17 cellular contexts compared by ENCODE assay signal in genomic region chr9:136584401-136585328, GRCh38. TPM values are rescaled to one million over a fixed set of nuclear protein-coding genes. Genes with fewer than 3 reads are reported as not detected.
DNase-seq lines count a peak whose midpoint lies in the region; ATAC-seq and TF ChIP-seq lines count a peak whose summit lies in the region.
"Had no signal": no experiment of that assay in that cellular context is flagged by ENCODE, and none has a peak within 500 bp of the region (broad histone marks: within the 10 kb centered on the region; RNA-seq: fewer than 3 reads in every experiment).

No MANE protein-coding gene starts in this region.

- H3K27me3 ChIP-seq in liver (ENCODE audit: control insufficient read depth in 4 of 4, insufficient read depth in 4 of 4, low read length in 3 of 4) (no peaks in the 10 kb centered on the region), uterus (no peaks in the 10 kb centered on the region)

- TF ChIP-seq CTCF in liver (IDR thresholded peaks at IDR 0.05; ENCODE audit: low read depth, low read length, missing input control) (no peak), uterus (IDR thresholded peaks at IDR 0.05) (no peak)

- H3K4me3 ChIP-seq in liver (ENCODE audit: low read depth in 1 of 3, low read length in 3 of 3) (no peak overlapping the region), uterus (no peak overlapping the region)

- H3K9me3 ChIP-seq in liver (ENCODE audit: control insufficient read depth in 4 of 4, low read length in 3 of 4) (no peaks in the 10 kb centered on the region), uterus (no peaks in the 10 kb centered on the region)

- intact Hi-C loops in uterus (cut with DNase I; ENCODE audit: low total_unique reads), result no loop called here

- DNase-seq in fibroblast of peridontal ligament (ENCODE audit: extremely low read depth) (peak; percentile 28), uterus (peak; percentile 61 to 83), NCI-H2196 treated with DMSO at 0.1 percent for 48 hours (lab: John Stamatoyannopoulos, UW; ENCODE audit: unreplicated experiment) (no peak)
- DNase-seq: activated CD4-positive, alpha-beta memory T cell treated with anti-CD3 and anti-CD28 coated beads, Interleukin-2, amount 10 ng/mL, durations not matched to agents 7 days and 5 days; activated naive CD8-positive, alpha-beta T cell treated with anti-CD3 and anti-CD28 coated beads, Interleukin-2, amount 50 U/mL, for 24 hours; activated T-cell treated with anti-CD3 and anti-CD28 coated beads, Interleukin-2, amount 50 U/mL, for 48 hours; CD4-positive, alpha-beta T cell; cerebellar nuclear complex; DMS79; endodermal cell; NCI-H2081 treated with DMSO at 0.1 percent for 48 hours; SW 1271 had no signal

- H3K9ac ChIP-seq in liver (ENCODE audit: low read depth in 1 of 2, low read length in 2 of 2), result no peak overlapping the region
- H3K9ac ChIP-seq: parathyroid adenoma had no signal

- no peak for TF ChIP-seq POLR2A in uterus (IDR thresholded peaks at IDR 0.05)

- no peak for TF ChIP-seq EP300 in Ishikawa (IDR thresholded peaks at IDR 0.05; ENCODE audit: borderline replicate concordance)

- H3K27ac ChIP-seq in liver (ENCODE audit: low read depth in 1 of 2, low read length in 2 of 2) (no peak overlapping the region), uterus (no peak overlapping the region)
- H3K27ac ChIP-seq: parathyroid adenoma had no signal

- TF ChIP-seq RAD21 in Ishikawa (IDR thresholded peaks at IDR 0.05; ENCODE audit: low read depth) (no peak), liver (IDR thresholded peaks at IDR 0.05) (peak in 1 of 2 donors; percentile 12)

- WGBS in liver, result 57% methylated on average over 33 of the region's 33 CpGs

- no peaks in the 10 kb centered on the region for H3K36me3 ChIP-seq in liver (ENCODE audit: control insufficient read depth in 4 of 4, insufficient read depth in 3 of 4, low read depth in 1 of 4, low read length in 3 of 4)
- no peaks in the 10 kb centered on the region for H3K36me3 ChIP-seq in uterus

- H3K4me1 ChIP-seq in liver (ENCODE audit: control insufficient read depth in 4 of 4, insufficient read depth in 4 of 4, low read length in 3 of 4) (peaks cover 0 to 22% (median 4%) of the 10 kb centered on the region in 4 donors), uterus (peaks cover 11 to 26% of the 10 kb centered on the region in 2 donors)
- H3K4me1 ChIP-seq: parathyroid adenoma had no signal

- ATAC-seq in HG03442 (IDR thresholded peaks at IDR 0.05; ENCODE audit: unreplicated experiment), result no peak
- ATAC-seq in GM18517 (IDR thresholded peaks at IDR 0.05; ENCODE audit: unreplicated experiment), result no peak
- ATAC-seq: activated naive CD8-positive, alpha-beta T cell treated with anti-CD3 and anti-CD28 coated beads, Interleukin-2, amount 50 U/mL, for 24 hours had no signal

TF ChIP-seq in Ishikawa, 13 proteins besides CTCF, POLR2A, EP300 and RAD21:
- TF ChIP-seq YY1 (IDR thresholded peaks at IDR 0.05; ENCODE audit: low read depth), result no peak
- TF ChIP-seq TCF12 (IDR thresholded peaks at IDR 0.05; ENCODE audit: low read depth), result no peak
- no peak for TF ChIP-seq EGR1 (IDR thresholded peaks at IDR 0.05)
- peak; percentile 82 for TF ChIP-seq USF1 (IDR thresholded peaks at IDR 0.05)
- peak; percentile 44; the same call in 1 of the 2 replicates for TF ChIP-seq MAX (IDR thresholded peaks at IDR 0.05)
- TF ChIP-seq TAF1 (IDR thresholded peaks at IDR 0.05; ENCODE audit: low read depth), result no peak
- no peak for TF ChIP-seq FOXM1 (IDR thresholded peaks at IDR 0.05; ENCODE audit: borderline replicate concordance, low read depth)
- no peak for TF ChIP-seq TEAD4 (IDR thresholded peaks at IDR 0.05)

TF ChIP-seq in liver, 16 proteins besides CTCF, POLR2A, EP300 and RAD21:
- TF ChIP-seq RXRA (IDR thresholded peaks at IDR 0.05), result no peak
- TF ChIP-seq FOXA1 (IDR thresholded peaks at IDR 0.05), result no peak
- peak; percentile 75 for TF ChIP-seq NR2F2 (IDR thresholded peaks at IDR 0.05)
- no peak for TF ChIP-seq HNF4A (conservative IDR thresholded peaks at IDR 0.05)

RNA-seq across cellular contexts. Expression of gene NOTCH1, which starts 38.8 kb away (rescaled TPM):
- 10 to 100 TPM in 1 of 2 donors, 1 to 10 TPM in 1; 9.4 to 22.3 TPM for total RNA-seq in liver
- 1 to 10 TPM; 2.4 to 7.5 TPM for polyA plus RNA-seq in liver
- 100 to 1,000 TPM in 1 of 4 donors, 10 to 100 TPM in 3; 19.7 to 109 (median 35.6) TPM for total RNA-seq in uterus
